ENCODE assay signal across 17 cellular contexts in genomic region chr6:15536201-15536955, GRCh38.
"Had no signal": no experiment of that assay in that cellular context is flagged by ENCODE, and none has a peak within 500 bp of the region (broad histone marks: within the 10 kb centered on the region; RNA-seq: fewer than 3 reads in every experiment).

No MANE protein-coding gene starts in this region.

- DNase-seq: activated effector memory CD4-positive, alpha-beta T cell treated with anti-CD3 and anti-CD28 coated beads, Interleukin-2, amount 50 U/mL, for 16 hours; activated T-cell treated with anti-CD3 and anti-CD28 coated beads, Interleukin-2, amount 50 U/mL, for 1 hour; amygdala; cerebellar nuclear complex; gastrocnemius medialis; naive B cell; right lobe of liver; stimulated activated CD4-positive, alpha-beta T cell treated with anti-CD3 and anti-CD28 coated beads, Interleukin-2, amount 100 ng/mL, for 48 hours; stimulated activated naive CD8-positive, alpha-beta T cell treated with anti-CD3 and anti-CD28 coated beads, Interleukin-15, Interleukin-2, amounts not matched to agents 100 U/mL and 50 U/mL, for 24 hours; upper lobe of left lung had no signal

- H3K27me3 Mint-ChIP-seq: brain, naive B cell, progenitor cell of endocrine pancreas had no signal

- H3K27ac ChIP-seq: gastrocnemius medialis, right lobe of liver, suprapubic skin had no signal

- H3K9me3 ChIP-seq: gastrocnemius medialis, heart right ventricle, right lobe of liver, suprapubic skin, upper lobe of left lung had no signal

- H3K36me3 ChIP-seq: gastrocnemius medialis, right lobe of liver had no signal

- H3K27ac Mint-ChIP-seq: brain, mesothelial cell of epicardium, progenitor cell of endocrine pancreas had no signal

- H3K27me3 ChIP-seq: gastrocnemius medialis, heart right ventricle, right lobe of liver, suprapubic skin, upper lobe of left lung had no signal

- H3K4me3 Mint-ChIP-seq: brain, mesothelial cell of epicardium had no signal

- H3K4me3 ChIP-seq: gastrocnemius medialis, heart right ventricle, right lobe of liver, suprapubic skin, upper lobe of left lung had no signal

- ATAC-seq: activated naive CD4-positive, alpha-beta T cell treated with anti-CD3 and anti-CD28 coated beads, Interleukin-2, amount 50 U/mL, for 72 hours; esophagus mucosa; stimulated activated naive CD8-positive, alpha-beta T cell treated with anti-CD3 and anti-CD28 coated beads, Interleukin-15, Interleukin-2, amounts not matched to agents 100 U/mL and 50 U/mL, for 24 hours had no signal
